ENCODE assay signal across 12 cellular contexts in genomic region chr2:224807153-224807964, GRCh38.
DNase-seq lines count a peak whose midpoint lies in the region; ATAC-seq, FAIRE-seq and TF ChIP-seq lines count a peak whose summit lies in the region.
"Had no signal": no experiment of that assay in that cellular context is flagged by ENCODE, and none has a peak within 500 bp of the region (broad histone marks: within the 10 kb centered on the region; RNA-seq: fewer than 3 reads in every experiment).

No MANE protein-coding gene starts in this region.

- WGBS in pancreas, 2 donors = 45 to 57% methylated on average over 6 of the region's 6 CpGs

- H3K4me1 ChIP-seq in effector memory CD4-positive, alpha-beta T cell (ENCODE audit: control insufficient read depth, insufficient read depth, low read length, poor library complexity, severe bottlenecking) = no peaks in the 10 kb centered on the region
- H3K4me1 ChIP-seq in pancreas = no peaks in the 10 kb centered on the region

- no peaks in the 10 kb centered on the region for H3K9me3 ChIP-seq in effector memory CD4-positive, alpha-beta T cell (ENCODE audit: control insufficient read depth, low read length)
- no peaks in the 10 kb centered on the region for H3K9me3 ChIP-seq in pancreas

- no peak for ATAC-seq in pancreas

- peaks cover 60% of the 10 kb centered on the region for H3K36me3 ChIP-seq in effector memory CD4-positive, alpha-beta T cell (ENCODE audit: control insufficient read depth, insufficient read depth, low read length)
- H3K36me3 ChIP-seq in pancreas = no peaks in the 10 kb centered on the region

- H3K4me3 ChIP-seq in fibroblast of villous mesenchyme (ENCODE audit: low read depth, low read length) = no peak overlapping the region
- no peak overlapping the region for H3K4me3 ChIP-seq in effector memory CD4-positive, alpha-beta T cell (ENCODE audit: insufficient read depth, low read depth, low read length, poor library complexity, severe bottlenecking)
- no peak overlapping the region for H3K4me3 ChIP-seq in pancreas

- intact Hi-C loops in pancreas (cut with DNase I) = no loop called here
- intact Hi-C loops in posterior cingulate gyrus (cut with DNase I) = no loop called here

- no peak for FAIRE-seq in pancreas (lab: Jason Lieb, UNC)
- FAIRE-seq: kidney had no signal

- DNase-seq in ACHN = peak; percentile 48
- DNase-seq in GM10266 (ENCODE audit: extremely low spot score) = no peak
- peak; percentile 15 for DNase-seq in SK-MEL-5 (ENCODE audit: low read depth, low spot score)
- DNase-seq in fibroblast of villous mesenchyme (ENCODE audit: low read depth) = peak; percentile 16
- DNase-seq in effector memory CD4-positive, alpha-beta T cell = no peak
- DNase-seq in pancreas = no peak
- DNase-seq in posterior cingulate gyrus = no peak
- no peak for DNase-seq in caudate nucleus (lab: John Stamatoyannopoulos, UW)
- DNase-seq: activated T-cell treated with anti-CD3 and anti-CD28 coated beads, Interleukin-2, amount 50 U/mL, for 1 hour; kidney; NCI-H1048; nephron progenitor cell had no signal

- no peak overlapping the region for H3K27ac ChIP-seq in effector memory CD4-positive, alpha-beta T cell (ENCODE audit: insufficient read depth, low read length, poor library complexity, severe bottlenecking)
- H3K27ac ChIP-seq in pancreas (no peak overlapping the region), caudate nucleus (ENCODE audit: low read depth, low read length) (no peak overlapping the region)

- no peaks in the 10 kb centered on the region for H3K27me3 ChIP-seq in effector memory CD4-positive, alpha-beta T cell (replicated peaks; ENCODE audit: control insufficient read depth, insufficient read depth, low read length, poor library complexity, severe bottlenecking)
- no peaks in the 10 kb centered on the region for H3K27me3 ChIP-seq in pancreas

- in situ Hi-C loops in ACHN (cut with HindIII; ENCODE audit: low pct_ligation_motif_present, low pct_unique_long_range_greater_than_20kb, low sequenced_read_pairs) = no loop called here
- in situ Hi-C loops in SK-MEL-5 (cut with HindIII; ENCODE audit: low pct_unique_long_range_greater_than_20kb, low sequenced_read_pairs) = no loop called here

- TF ChIP-seq CTCF in GM10266 (IDR thresholded peaks at IDR 0.05; ENCODE audit: control insufficient read depth, insufficient read depth, low read depth, missing control alignments) (peak; percentile 5), fibroblast of villous mesenchyme (IDR thresholded peaks at IDR 0.05; ENCODE audit: insufficient read depth, low read depth, low read length) (peak; percentile 39), pancreas (IDR thresholded peaks at IDR 0.05) (no peak)

Comparison
In these comparisons a context has a peak if more than half of its experiments do, and no peak if none do; other contexts are left out.
1. DNase-seq: peak in ACHN (single experiment), SK-MEL-5 (single experiment) and fibroblast of villous mesenchyme (single experiment); none in GM10266 (single experiment), effector memory CD4-positive, alpha-beta T cell (0 of 3), pancreas (0 of 6), posterior cingulate gyrus (0 of 10) and caudate nucleus (0 of 61).
2. CTCF ChIP-seq: peak in GM10266 (single experiment) and fibroblast of villous mesenchyme (single experiment); none in pancreas (0 of 4).